ENCODE assay signal across 8 cellular contexts in the genomic region with DNA sequence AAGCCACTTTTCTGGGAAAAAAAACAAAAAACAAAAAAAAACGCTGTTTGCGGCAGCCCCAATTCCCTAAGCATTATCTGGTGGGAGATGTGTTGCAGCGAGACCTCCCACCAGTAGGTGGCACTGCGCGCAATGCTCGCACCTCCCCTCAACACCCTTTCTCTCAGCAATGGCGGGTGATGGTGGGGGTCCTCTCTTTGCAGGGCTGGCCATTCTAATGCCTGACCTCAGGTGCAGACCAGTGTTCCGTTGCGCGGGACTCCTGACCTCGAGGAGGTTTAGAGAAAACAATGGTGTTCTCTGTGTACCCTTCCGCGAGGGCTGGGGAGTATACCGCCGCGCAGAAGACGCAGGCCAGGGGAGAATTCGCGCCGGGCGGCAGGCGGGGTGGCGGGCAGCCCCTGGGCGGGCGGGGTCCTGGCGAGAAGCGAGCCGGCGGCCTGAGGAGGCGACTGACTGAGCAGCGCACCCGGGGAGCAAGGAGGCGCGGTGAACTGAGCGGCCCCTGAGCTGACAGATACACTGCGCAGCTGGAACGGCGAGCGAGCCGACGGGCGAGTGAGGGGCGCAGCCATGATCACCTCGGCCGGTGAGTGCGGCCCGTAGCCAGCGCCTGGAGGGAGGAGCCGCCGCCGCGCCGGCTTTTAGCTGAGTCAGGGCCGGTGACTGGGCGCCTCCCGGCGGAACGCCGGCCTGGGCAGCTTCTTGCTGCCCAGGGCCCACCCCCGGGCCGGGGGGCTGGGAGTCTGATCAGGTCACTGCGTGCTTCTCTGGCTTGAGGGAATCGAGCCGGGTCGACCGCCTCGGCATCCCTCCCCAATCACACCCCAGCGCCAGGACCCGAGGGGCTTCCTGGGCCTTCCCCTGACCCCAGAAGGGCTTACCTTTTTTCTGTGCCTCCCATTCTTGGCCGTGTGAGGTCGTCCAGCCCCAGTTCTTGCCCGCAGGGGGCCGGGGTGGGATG. TPM values are rescaled to one million over a fixed set of nuclear protein-coding genes. Genes with fewer than 3 reads are reported as not detected.
DNase-seq lines count a peak whose midpoint lies in the region; ATAC-seq and TF ChIP-seq lines count a peak whose summit lies in the region.

PSMD1 (plus strand) TSS at position 415 of the 964 bp plus-strand sequence; CDS start at position 574, 159 bp downstream.

- DNase-seq in DMS53 treated with DMSO at 0.1 percent for 48 hours (lab: John Stamatoyannopoulos, UW; ENCODE audit: unreplicated experiment) (peak; percentile 70), PC-9 (peak; percentile 71 to 90), epithelial cell of proximal tubule (ENCODE audit: low read depth) (peak; percentile 56)
- peak; percentile 96 for DNase-seq in activated T-cell treated with anti-CD3 and anti-CD28 coated beads, Interleukin-2, amount 50 U/mL, for 1 hour
- peak; percentile 97 for DNase-seq in stimulated activated CD8-positive, alpha-beta memory T cell treated with anti-CD3 and anti-CD28 coated beads, Interleukin-4, amount 100 ng/mL, for 48 hours

- H3K27ac ChIP-seq in PC-9 (peak within 1 kb of the TSS; percentile 80), mucosa of rectum (ENCODE audit: low read depth in 2 of 2, low read length in 2 of 2) (peak within 1 kb of the TSS; percentile 88 to 89)

- peaks cover 4% of the 10 kb centered on the region; the same call in 1 of the 2 replicates for H3F3A ChIP-seq in PC-9 (ENCODE audit: insufficient read depth, low read depth)

- TF ChIP-seq EP300 in Ishikawa (IDR thresholded peaks at IDR 0.05; ENCODE audit: borderline replicate concordance), result peak; percentile 35; the same call in 1 of the 2 replicates

- no peaks in the 10 kb centered on the region for H3K27me3 ChIP-seq in PC-9 (ENCODE audit: insufficient read depth, low read depth)
- no peaks in the 10 kb centered on the region for H3K27me3 ChIP-seq in mucosa of rectum (ENCODE audit: control insufficient read depth in 2 of 2, insufficient read depth in 2 of 2, low read length in 2 of 2)

- intact Hi-C loops in PC-9 (cut with micrococcal nuclease; ENCODE audit: unreplicated experiment), result loop anchor here (2.0 to 5.0 kb wide), 2 partner anchors 234 to 356 kb away; no protein-coding TSS in a partner anchor

- peak; percentile 92 for TF ChIP-seq CTCF in PC-9 (conservative IDR thresholded peaks at IDR 0.05)
- peak; percentile 97 for TF ChIP-seq CTCF in epithelial cell of proximal tubule (conservative IDR thresholded peaks at IDR 0.05; ENCODE audit: low read depth, low read length)

- peak within 1 kb of the TSS; percentile 76 for H2AFZ ChIP-seq in PC-9

- ATAC-seq in GM21576 (IDR thresholded peaks at IDR 0.05; ENCODE audit: unreplicated experiment), result peak; percentile 71

- H3K9ac ChIP-seq in mucosa of rectum (ENCODE audit: low read depth in 1 of 2, low read length in 2 of 2), result peak within 1 kb of the TSS; percentile 84 to 90

- H3K9me3 ChIP-seq in PC-9 (ENCODE audit: insufficient read depth, low read depth) (no peaks in the 10 kb centered on the region), mucosa of rectum (ENCODE audit: control insufficient read depth in 2 of 2, low read length in 2 of 2) (no peaks in the 10 kb centered on the region)

- H3K36me3 ChIP-seq in PC-9 (ENCODE audit: low read depth) (peaks cover 13% of the 10 kb centered on the region), mucosa of rectum (ENCODE audit: control insufficient read depth in 2 of 2, insufficient read depth in 2 of 2, low read length in 2 of 2) (peaks cover 3 to 5% of the 10 kb centered on the region in 2 donors)

- TSS peak; percentile 51 for BruUV-seq in PC-9 (replicated peaks; lab: Mats Ljungman, UMichigan)

- H3K4me3 ChIP-seq in PC-9 (peak within 1 kb of the TSS; percentile 95), epithelial cell of proximal tubule (ENCODE audit: low read depth, low read length) (peak within 1 kb of the TSS; percentile 99), mucosa of rectum (ENCODE audit: low read length in 2 of 2) (peak within 1 kb of the TSS; percentile 87 to 88)

- H3K9me2 ChIP-seq in PC-9 (ENCODE audit: insufficient read depth), result no peaks in the 10 kb centered on the region

- CTCF ChIA-PET in PC-9 (lab: Charles Lee), result interaction anchor here (0.5 to 0.6 kb wide), 2 partner anchors 76 to 350 kb away, joined by 3 read pairs; no protein-coding TSS in a partner anchor

- H3K4me1 ChIP-seq in PC-9 (replicated peaks; ENCODE audit: insufficient read depth) (peaks cover 24% of the 10 kb centered on the region), mucosa of rectum (ENCODE audit: control insufficient read depth in 2 of 2, insufficient read depth in 2 of 2, low read length in 2 of 2) (peaks cover 23 to 26% of the 10 kb centered on the region in 2 donors)

- H3K79me2 ChIP-seq in PC-9 (ENCODE audit: low read depth), result peaks cover 50% of the 10 kb centered on the region

- POLR2A ChIA-PET in PC-9 (lab: Charles Lee; ENCODE audit: unreplicated experiment), result interaction anchor here (0.6 kb wide), 2 partner anchors 299 to 400 kb away, joined by 7 to 28 read pairs; no protein-coding TSS in a partner anchor

- peaks cover 36% of the 10 kb centered on the region for H4K20me1 ChIP-seq in PC-9 (ENCODE audit: insufficient read depth)

- peak within 1 kb of the TSS; percentile 73 for H3K4me2 ChIP-seq in PC-9

- TF ChIP-seq RAD21 in Ishikawa (IDR thresholded peaks at IDR 0.05; ENCODE audit: low read depth), result no peak

TF ChIP-seq in Ishikawa, 13 proteins besides CTCF, POLR2A, EP300 and RAD21:
- TF ChIP-seq MAX (IDR thresholded peaks at IDR 0.05) (peak; percentile 68), REST (IDR thresholded peaks at IDR 0.05; ENCODE audit: low read depth) (no peak), TCF12 (IDR thresholded peaks at IDR 0.05; ENCODE audit: low read depth) (no peak), TAF1 (IDR thresholded peaks at IDR 0.05; ENCODE audit: low read depth) (peak; percentile 84), FOXM1 (IDR thresholded peaks at IDR 0.05; ENCODE audit: borderline replicate concordance, low read depth) (no peak), YY1 (IDR thresholded peaks at IDR 0.05; ENCODE audit: low read depth) (peak; percentile 94), CREB1 (IDR thresholded peaks at IDR 0.05; ENCODE audit: low read depth) (no peak), EGR1 (IDR thresholded peaks at IDR 0.05) (peak; percentile 20; the same call in 1 of the 2 replicates), TEAD4 (IDR thresholded peaks at IDR 0.05) (peak; percentile 30; the same call in 1 of the 2 replicates), NFIC (IDR thresholded peaks at IDR 0.05) (no peak), CEBPB (IDR thresholded peaks at IDR 0.05) (no peak), ZBTB7A (IDR thresholded peaks at IDR 0.05; ENCODE audit: low read depth) (no peak)
- TF ChIP-seq, protein P1, sequence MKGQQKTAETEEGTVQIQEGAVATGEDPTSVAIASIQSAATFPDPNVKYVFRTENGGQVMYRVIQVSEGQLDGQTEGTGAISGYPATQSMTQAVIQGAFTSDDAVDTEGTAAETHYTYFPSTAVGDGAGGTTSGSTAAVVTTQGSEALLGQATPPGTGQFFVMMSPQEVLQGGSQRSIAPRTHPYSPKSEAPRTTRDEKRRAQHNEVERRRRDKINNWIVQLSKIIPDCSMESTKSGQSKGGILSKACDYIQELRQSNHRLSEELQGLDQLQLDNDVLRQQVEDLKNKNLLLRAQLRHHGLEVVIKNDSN (IDR thresholded peaks at IDR 0.05), result 0 out of 2 replicates have a peak, but pooled peaks have one; percentile 3

RNA-seq across cellular contexts. Expression of gene PSMD1, which starts in this region (rescaled TPM):
- 80.6 and 119 TPM in 2 replicates for total RNA-seq in PC-9 (2021)
- total RNA-seq in epithelial cell of proximal tubule, result 87.3 and 128 TPM in 2 replicates

Comparison
In these comparisons a context has a peak if more than half of its experiments do, and no peak if none do; other contexts are left out.
1. Peak in every context shown above with its lines: DNase-seq, ATAC-seq, H3K4me3 ChIP-seq and H3K27ac ChIP-seq.